In genomic region chr2:165610591-165611029, GRCh38 we compare ENCODE assay signal across 19 cellular contexts.
DNase-seq lines count a peak whose midpoint lies in the region; ATAC-seq and TF ChIP-seq lines count a peak whose summit lies in the region.
"Had no signal": no experiment of that assay in that cellular context is flagged by ENCODE, and none has a peak within 500 bp of the region (broad histone marks: within the 10 kb centered on the region; RNA-seq: fewer than 3 reads in every experiment).

No MANE protein-coding gene starts in this region.

- H3K27ac Mint-ChIP-seq in nephron progenitor cell: peak overlapping the region; percentile 92
- H3K27ac Mint-ChIP-seq in immature natural killer cell: no peak overlapping the region
- H3K27ac Mint-ChIP-seq in activated CD4-positive, alpha-beta memory T cell treated with anti-CD3 and anti-CD28 coated beads, Interleukin-2, amount 10 ng/mL, durations not matched to agents 7 days and 5 days: no peak overlapping the region
- H3K27ac Mint-ChIP-seq: activated CD4-positive, alpha-beta memory T cell treated with anti-CD3 and anti-CD28 coated beads for 36 hours had no signal

- H3K36me3 Mint-ChIP-seq in nephron progenitor cell (ENCODE audit: low read depth) (peaks cover 70% of the 10 kb centered on the region), immature natural killer cell (no peaks in the 10 kb centered on the region)
- no peaks in the 10 kb centered on the region for H3K36me3 Mint-ChIP-seq in activated CD4-positive, alpha-beta memory T cell treated with anti-CD3 and anti-CD28 coated beads, Interleukin-2, amount 10 ng/mL, durations not matched to agents 7 days and 5 days (ENCODE audit: low read depth)
- H3K36me3 Mint-ChIP-seq: activated CD4-positive, alpha-beta memory T cell treated with anti-CD3 and anti-CD28 coated beads for 36 hours had no signal

- DNase-seq in NCI-H1417 (lab: John Stamatoyannopoulos, UW) (peak; percentile 0 to 98 (median 43)), NCI-H1417 treated with DMSO at 0.1 percent for 48 hours (lab: John Stamatoyannopoulos, UW) (no peak), Kasumi-1 (lab: John Stamatoyannopoulos, UW) (peak; percentile 68 to 77), SK-N-MC (ENCODE audit: low read depth, low spot score) (peak; percentile 97), nephron progenitor cell (no peak), immature natural killer cell (no peak)
- no peak for DNase-seq in activated CD4-positive, alpha-beta memory T cell treated with anti-CD3 and anti-CD28 coated beads, Interleukin-2, amount 10 ng/mL, durations not matched to agents 7 days and 5 days
- DNase-seq: 8988T; activated CD4-positive, alpha-beta memory T cell treated with anti-CD3 and anti-CD28 coated beads for 36 hours; activated gamma-delta T cell; anterior cingulate cortex; mammary epithelial cell; NCI-H1092 treated with DMSO at 0.1 percent for 48 hours; NCI-H524 treated with DMSO at 0.1 percent for 48 hours; Right ventricle myocardium superior had no signal

- H3K27ac ChIP-seq in SK-N-MC: peak overlapping the region; percentile 86
- H3K27ac ChIP-seq: neutrophil, right atrium auricular region, suprapubic skin had no signal

- H3K27me3 Mint-ChIP-seq in nephron progenitor cell (ENCODE audit: low read depth, poor library complexity): no peaks in the 10 kb centered on the region
- H3K27me3 Mint-ChIP-seq in immature natural killer cell (ENCODE audit: low read depth in 3 of 3): peaks cover 0 to 4% (median 2%) of the 10 kb centered on the region in 3 donors
- peaks cover 1% of the 10 kb centered on the region for H3K27me3 Mint-ChIP-seq in activated CD4-positive, alpha-beta memory T cell treated with anti-CD3 and anti-CD28 coated beads, Interleukin-2, amount 10 ng/mL, durations not matched to agents 7 days and 5 days
- H3K27me3 Mint-ChIP-seq: activated CD4-positive, alpha-beta memory T cell treated with anti-CD3 and anti-CD28 coated beads for 36 hours had no signal

- no peak overlapping the region for H3K9ac ChIP-seq in SK-N-MC (ENCODE audit: insufficient read length)

- POLR2A ChIA-PET in activated CD4-positive, alpha-beta memory T cell treated with anti-CD3 and anti-CD28 coated beads, Interleukin-2, amount 10 ng/mL, durations not matched to agents 7 days and 5 days (lab: Charles Lee): no interaction called here

- H3K4me1 Mint-ChIP-seq in nephron progenitor cell: peaks cover 20% of the 10 kb centered on the region
- H3K4me1 Mint-ChIP-seq in immature natural killer cell: peaks cover 8 to 10% of the 10 kb centered on the region in 2 donors
- peaks cover 6% of the 10 kb centered on the region for H3K4me1 Mint-ChIP-seq in activated CD4-positive, alpha-beta memory T cell treated with anti-CD3 and anti-CD28 coated beads, Interleukin-2, amount 10 ng/mL, durations not matched to agents 7 days and 5 days

- peaks cover 3% of the 10 kb centered on the region; the same call in 1 of the 2 replicates for H3K36me3 ChIP-seq in SK-N-MC (ENCODE audit: insufficient read depth, low read length)
- H3K36me3 ChIP-seq: neutrophil, right atrium auricular region, suprapubic skin had no signal

- no peak for ATAC-seq in GM19397 (IDR thresholded peaks at IDR 0.05; ENCODE audit: unreplicated experiment)

- peak overlapping the region; percentile 68 for H3K4me3 ChIP-seq in SK-N-MC
- H3K4me3 ChIP-seq: right atrium auricular region, suprapubic skin had no signal

- TF ChIP-seq CTCF in nephron progenitor cell (IDR thresholded peaks at IDR 0.05): no peak

- H3K9me3 ChIP-seq in SK-N-MC (ENCODE audit: low read depth, low read length): no peaks in the 10 kb centered on the region
- H3K9me3 ChIP-seq: neutrophil, right atrium auricular region, suprapubic skin had no signal

- H3K9me3 Mint-ChIP-seq in nephron progenitor cell (peaks cover 28% of the 10 kb centered on the region), immature natural killer cell (peaks cover 0 to 2% (median 0%) of the 10 kb centered on the region in 6 donors)
- no peaks in the 10 kb centered on the region for H3K9me3 Mint-ChIP-seq in activated CD4-positive, alpha-beta memory T cell treated with anti-CD3 and anti-CD28 coated beads, Interleukin-2, amount 10 ng/mL, durations not matched to agents 7 days and 5 days
- H3K9me3 Mint-ChIP-seq: activated CD4-positive, alpha-beta memory T cell treated with anti-CD3 and anti-CD28 coated beads for 36 hours had no signal

- CTCF ChIA-PET in activated CD4-positive, alpha-beta memory T cell treated with anti-CD3 and anti-CD28 coated beads, Interleukin-2, amount 10 ng/mL, durations not matched to agents 7 days and 5 days (lab: Charles Lee): no interaction called here

- H3K4me3 Mint-ChIP-seq in nephron progenitor cell (no peak overlapping the region), immature natural killer cell (no peak overlapping the region)
- no peak overlapping the region for H3K4me3 Mint-ChIP-seq in activated CD4-positive, alpha-beta memory T cell treated with anti-CD3 and anti-CD28 coated beads, Interleukin-2, amount 10 ng/mL, durations not matched to agents 7 days and 5 days
- H3K4me3 Mint-ChIP-seq: activated CD4-positive, alpha-beta memory T cell treated with anti-CD3 and anti-CD28 coated beads for 36 hours had no signal

Comparison
In these comparisons a context has a peak if more than half of its experiments do, and no peak if none do; other contexts are left out.
1. DNase-seq: peak in NCI-H1417 (3 of 3), Kasumi-1 (2 of 2) and SK-N-MC (single experiment); none in NCI-H1417 treated with DMSO at 0.1 percent for 48 hours (single experiment), nephron progenitor cell (single experiment), immature natural killer cell (0 of 3) and activated CD4-positive, alpha-beta memory T cell treated with anti-CD3 and anti-CD28 coated beads, Interleukin-2, amount 10 ng/mL, durations not matched to agents 7 days and 5 days (single experiment).